ENCODE assay signal across 1 cellular context in the genomic region with DNA sequence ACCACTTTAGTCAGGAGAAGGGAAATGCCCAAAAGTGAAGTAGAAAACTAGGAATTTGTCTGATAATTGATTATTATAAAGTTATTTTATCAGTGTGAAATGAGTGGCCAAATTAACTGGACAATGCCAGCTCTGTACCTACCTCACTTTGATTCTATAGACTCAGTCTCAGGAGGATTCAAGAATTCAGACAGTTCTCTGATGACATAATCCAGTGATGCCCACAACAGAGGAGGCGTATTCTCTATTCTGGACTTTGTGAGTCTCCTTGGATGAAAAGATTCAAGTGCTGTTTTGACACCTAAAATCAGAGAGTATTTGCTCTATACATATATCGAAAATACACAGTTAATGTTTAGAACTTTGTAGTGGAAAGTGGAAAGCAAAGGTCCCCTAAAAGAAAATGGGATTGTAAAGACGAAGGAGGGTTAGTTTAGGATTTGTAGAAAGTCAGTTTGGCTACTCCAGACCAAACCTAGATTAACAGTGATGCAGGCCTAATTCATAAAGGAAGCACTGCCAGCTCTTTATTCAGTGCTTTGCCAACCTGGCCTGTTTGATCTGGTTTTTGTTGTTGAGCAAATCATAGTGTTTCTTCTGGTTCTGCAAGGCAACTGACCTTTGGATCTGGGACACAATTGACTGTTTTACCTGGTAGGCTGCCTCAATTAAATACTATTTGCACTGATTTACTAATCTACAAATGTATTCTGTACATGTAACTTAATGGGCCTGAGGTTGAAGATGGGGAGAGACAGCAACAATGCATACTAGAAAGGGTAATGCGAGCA.
TF ChIP-seq lines count a peak whose summit lies in the region.

No MANE protein-coding gene starts in this region.

TF ChIP-seq in HepG2, 621 proteins besides CTCF, POLR2A, EP300 and RAD21:
- TF ChIP-seq, protein P1, sequence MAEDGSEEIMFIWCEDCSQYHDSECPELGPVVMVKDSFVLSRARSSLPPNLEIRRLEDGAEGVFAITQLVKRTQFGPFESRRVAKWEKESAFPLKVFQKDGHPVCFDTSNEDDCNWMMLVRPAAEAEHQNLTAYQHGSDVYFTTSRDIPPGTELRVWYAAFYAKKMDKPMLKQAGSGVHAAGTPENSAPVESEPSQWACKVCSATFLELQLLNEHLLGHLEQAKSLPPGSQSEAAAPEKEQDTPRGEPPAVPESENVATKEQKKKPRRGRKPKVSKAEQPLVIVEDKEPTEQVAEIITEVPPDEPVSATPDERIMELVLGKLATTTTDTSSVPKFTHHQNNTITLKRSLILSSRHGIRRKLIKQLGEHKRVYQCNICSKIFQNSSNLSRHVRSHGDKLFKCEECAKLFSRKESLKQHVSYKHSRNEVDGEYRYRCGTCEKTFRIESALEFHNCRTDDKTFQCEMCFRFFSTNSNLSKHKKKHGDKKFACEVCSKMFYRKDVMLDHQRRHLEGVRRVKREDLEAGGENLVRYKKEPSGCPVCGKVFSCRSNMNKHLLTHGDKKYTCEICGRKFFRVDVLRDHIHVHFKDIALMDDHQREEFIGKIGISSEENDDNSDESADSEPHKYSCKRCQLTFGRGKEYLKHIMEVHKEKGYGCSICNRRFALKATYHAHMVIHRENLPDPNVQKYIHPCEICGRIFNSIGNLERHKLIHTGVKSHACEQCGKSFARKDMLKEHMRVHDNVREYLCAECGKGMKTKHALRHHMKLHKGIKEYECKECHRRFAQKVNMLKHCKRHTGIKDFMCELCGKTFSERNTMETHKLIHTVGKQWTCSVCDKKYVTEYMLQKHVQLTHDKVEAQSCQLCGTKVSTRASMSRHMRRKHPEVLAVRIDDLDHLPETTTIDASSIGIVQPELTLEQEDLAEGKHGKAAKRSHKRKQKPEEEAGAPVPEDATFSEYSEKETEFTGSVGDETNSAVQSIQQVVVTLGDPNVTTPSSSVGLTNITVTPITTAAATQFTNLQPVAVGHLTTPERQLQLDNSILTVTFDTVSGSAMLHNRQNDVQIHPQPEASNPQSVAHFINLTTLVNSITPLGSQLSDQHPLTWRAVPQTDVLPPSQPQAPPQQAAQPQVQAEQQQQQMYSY (CRISPR knock-in tag; IDR thresholded peaks at IDR 0.05) = no peak
- TF ChIP-seq SIN3B (IDR thresholded peaks at IDR 0.05; ENCODE audit: low read length) (no peak), GFI1 (CRISPR knock-in tag; IDR thresholded peaks at IDR 0.05; ENCODE audit: borderline replicate concordance) (no peak), ZNF556 (CRISPR knock-in tag; IDR thresholded peaks at IDR 0.05; ENCODE audit: borderline replicate concordance) (no peak), SSRP1 (CRISPR knock-in tag; IDR thresholded peaks at IDR 0.05) (no peak), ZNF44 (CRISPR knock-in tag; IDR thresholded peaks at IDR 0.05) (no peak)
- TF ChIP-seq, protein P2, sequence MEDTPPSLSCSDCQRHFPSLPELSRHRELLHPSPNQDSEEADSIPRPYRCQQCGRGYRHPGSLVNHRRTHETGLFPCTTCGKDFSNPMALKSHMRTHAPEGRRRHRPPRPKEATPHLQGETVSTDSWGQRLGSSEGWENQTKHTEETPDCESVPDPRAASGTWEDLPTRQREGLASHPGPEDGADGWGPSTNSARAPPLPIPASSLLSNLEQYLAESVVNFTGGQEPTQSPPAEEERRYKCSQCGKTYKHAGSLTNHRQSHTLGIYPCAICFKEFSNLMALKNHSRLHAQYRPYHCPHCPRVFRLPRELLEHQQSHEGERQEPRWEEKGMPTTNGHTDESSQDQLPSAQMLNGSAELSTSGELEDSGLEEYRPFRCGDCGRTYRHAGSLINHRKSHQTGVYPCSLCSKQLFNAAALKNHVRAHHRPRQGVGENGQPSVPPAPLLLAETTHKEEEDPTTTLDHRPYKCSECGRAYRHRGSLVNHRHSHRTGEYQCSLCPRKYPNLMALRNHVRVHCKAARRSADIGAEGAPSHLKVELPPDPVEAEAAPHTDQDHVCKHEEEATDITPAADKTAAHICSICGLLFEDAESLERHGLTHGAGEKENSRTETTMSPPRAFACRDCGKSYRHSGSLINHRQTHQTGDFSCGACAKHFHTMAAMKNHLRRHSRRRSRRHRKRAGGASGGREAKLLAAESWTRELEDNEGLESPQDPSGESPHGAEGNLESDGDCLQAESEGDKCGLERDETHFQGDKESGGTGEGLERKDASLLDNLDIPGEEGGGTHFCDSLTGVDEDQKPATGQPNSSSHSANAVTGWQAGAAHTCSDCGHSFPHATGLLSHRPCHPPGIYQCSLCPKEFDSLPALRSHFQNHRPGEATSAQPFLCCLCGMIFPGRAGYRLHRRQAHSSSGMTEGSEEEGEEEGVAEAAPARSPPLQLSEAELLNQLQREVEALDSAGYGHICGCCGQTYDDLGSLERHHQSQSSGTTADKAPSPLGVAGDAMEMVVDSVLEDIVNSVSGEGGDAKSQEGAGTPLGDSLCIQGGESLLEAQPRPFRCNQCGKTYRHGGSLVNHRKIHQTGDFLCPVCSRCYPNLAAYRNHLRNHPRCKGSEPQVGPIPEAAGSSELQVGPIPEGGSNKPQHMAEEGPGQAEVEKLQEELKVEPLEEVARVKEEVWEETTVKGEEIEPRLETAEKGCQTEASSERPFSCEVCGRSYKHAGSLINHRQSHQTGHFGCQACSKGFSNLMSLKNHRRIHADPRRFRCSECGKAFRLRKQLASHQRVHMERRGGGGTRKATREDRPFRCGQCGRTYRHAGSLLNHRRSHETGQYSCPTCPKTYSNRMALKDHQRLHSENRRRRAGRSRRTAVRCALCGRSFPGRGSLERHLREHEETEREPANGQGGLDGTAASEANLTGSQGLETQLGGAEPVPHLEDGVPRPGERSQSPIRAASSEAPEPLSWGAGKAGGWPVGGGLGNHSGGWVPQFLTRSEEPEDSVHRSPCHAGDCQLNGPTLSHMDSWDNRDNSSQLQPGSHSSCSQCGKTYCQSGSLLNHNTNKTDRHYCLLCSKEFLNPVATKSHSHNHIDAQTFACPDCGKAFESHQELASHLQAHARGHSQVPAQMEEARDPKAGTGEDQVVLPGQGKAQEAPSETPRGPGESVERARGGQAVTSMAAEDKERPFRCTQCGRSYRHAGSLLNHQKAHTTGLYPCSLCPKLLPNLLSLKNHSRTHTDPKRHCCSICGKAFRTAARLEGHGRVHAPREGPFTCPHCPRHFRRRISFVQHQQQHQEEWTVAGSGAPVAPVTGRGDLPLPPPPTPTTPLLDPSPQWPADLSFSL (CRISPR knock-in tag; IDR thresholded peaks at IDR 0.05) = no peak
- TF ChIP-seq, protein P3, sequence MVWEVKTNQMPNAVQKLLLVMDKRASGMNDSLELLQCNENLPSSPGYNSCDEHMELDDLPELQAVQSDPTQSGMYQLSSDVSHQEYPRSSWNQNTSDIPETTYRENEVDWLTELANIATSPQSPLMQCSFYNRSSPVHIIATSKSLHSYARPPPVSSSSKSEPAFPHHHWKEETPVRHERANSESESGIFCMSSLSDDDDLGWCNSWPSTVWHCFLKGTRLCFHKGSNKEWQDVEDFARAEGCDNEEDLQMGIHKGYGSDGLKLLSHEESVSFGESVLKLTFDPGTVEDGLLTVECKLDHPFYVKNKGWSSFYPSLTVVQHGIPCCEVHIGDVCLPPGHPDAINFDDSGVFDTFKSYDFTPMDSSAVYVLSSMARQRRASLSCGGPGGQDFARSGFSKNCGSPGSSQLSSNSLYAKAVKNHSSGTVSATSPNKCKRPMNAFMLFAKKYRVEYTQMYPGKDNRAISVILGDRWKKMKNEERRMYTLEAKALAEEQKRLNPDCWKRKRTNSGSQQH (CRISPR knock-in tag; IDR thresholded peaks at IDR 0.05; ENCODE audit: low read depth) = no peak
- TF ChIP-seq, protein P4, sequence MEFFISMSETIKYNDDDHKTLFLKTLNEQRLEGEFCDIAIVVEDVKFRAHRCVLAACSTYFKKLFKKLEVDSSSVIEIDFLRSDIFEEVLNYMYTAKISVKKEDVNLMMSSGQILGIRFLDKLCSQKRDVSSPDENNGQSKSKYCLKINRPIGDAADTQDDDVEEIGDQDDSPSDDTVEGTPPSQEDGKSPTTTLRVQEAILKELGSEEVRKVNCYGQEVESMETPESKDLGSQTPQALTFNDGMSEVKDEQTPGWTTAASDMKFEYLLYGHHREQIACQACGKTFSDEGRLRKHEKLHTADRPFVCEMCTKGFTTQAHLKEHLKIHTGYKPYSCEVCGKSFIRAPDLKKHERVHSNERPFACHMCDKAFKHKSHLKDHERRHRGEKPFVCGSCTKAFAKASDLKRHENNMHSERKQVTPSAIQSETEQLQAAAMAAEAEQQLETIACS (CRISPR knock-in tag; IDR thresholded peaks at IDR 0.05) = no peak
